In genomic region chr21:21921410-21922232, GRCh38 we compare ENCODE assay signal across 10 cellular contexts.
DNase-seq lines count a peak whose midpoint lies in the region; ATAC-seq and TF ChIP-seq lines count a peak whose summit lies in the region.
"Had no signal": no experiment of that assay in that cellular context is flagged by ENCODE, and none has a peak within 500 bp of the region (broad histone marks: within the 10 kb centered on the region; RNA-seq: fewer than 3 reads in every experiment).

No MANE protein-coding gene starts in this region.

- DNase-seq in activated CD8-positive, alpha-beta T cell treated with anti-CD3 and anti-CD28 coated beads for 36 hours = peak; percentile 1
- DNase-seq in activated CD8-positive, alpha-beta T cell treated with anti-CD3 and anti-CD28 coated beads, Interleukin-2, amount 10 ng/mL, durations not matched to agents 7 days and 5 days = no peak
- DNase-seq in NCI-H748 treated with DMSO at 0.1 percent for 48 hours (lab: John Stamatoyannopoulos, UW) (peak; percentile 24), fibroblast of villous mesenchyme (ENCODE audit: low read depth) (peak; percentile 2), upper lobe of left lung (no peak), suprapubic skin (ENCODE audit: low spot score in 2 of 2) (no peak)
- no peak for DNase-seq in activated effector memory CD4-positive, alpha-beta T cell treated with Interleukin-2 at 50 U/mL for 16 hours
- DNase-seq in activated CD4-positive, CD25-positive, alpha-beta regulatory T cell treated with anti-CD3 and anti-CD28 coated beads, Interleukin-2, amount 50 U/mL, for 72 hours = no peak
- DNase-seq: stimulated activated CD8-positive, alpha-beta memory T cell treated with anti-CD3 and anti-CD28 coated beads, Interleukin-4, amount 100 ng/mL, for 48 hours had no signal

- H3K4me3 ChIP-seq in fibroblast of villous mesenchyme (ENCODE audit: low read depth, low read length) (no peak overlapping the region), upper lobe of left lung (no peak overlapping the region), suprapubic skin (no peak overlapping the region)
- H3K4me3 ChIP-seq: SK-N-MC had no signal

- TF ChIP-seq POLR2A in upper lobe of left lung (IDR thresholded peaks at IDR 0.05) = no peak
- no peak for TF ChIP-seq POLR2A in suprapubic skin (IDR thresholded peaks at IDR 0.05)

- CTCF ChIA-PET in activated CD8-positive, alpha-beta T cell treated with anti-CD3 and anti-CD28 coated beads for 36 hours (lab: Charles Lee) = interaction anchor here (0.9 to 1.7 kb wide), 5 partner anchors 9 to 922 kb away, joined by 3 to 6 read pairs (median 5); no protein-coding TSS in a partner anchor
- CTCF ChIA-PET in activated CD8-positive, alpha-beta T cell treated with anti-CD3 and anti-CD28 coated beads, Interleukin-2, amount 10 ng/mL, durations not matched to agents 7 days and 5 days (lab: Charles Lee) = no interaction called here

- H3K9me3 Mint-ChIP-seq in activated CD8-positive, alpha-beta T cell treated with anti-CD3 and anti-CD28 coated beads for 36 hours = peaks cover 2% of the 10 kb centered on the region
- no peaks in the 10 kb centered on the region for H3K9me3 Mint-ChIP-seq in activated CD8-positive, alpha-beta T cell treated with anti-CD3 and anti-CD28 coated beads, Interleukin-2, amount 10 ng/mL, durations not matched to agents 7 days and 5 days (ENCODE audit: insufficient read depth)

- no peak overlapping the region for H3K27ac Mint-ChIP-seq in activated CD8-positive, alpha-beta T cell treated with anti-CD3 and anti-CD28 coated beads for 36 hours
- no peak overlapping the region for H3K27ac Mint-ChIP-seq in activated CD8-positive, alpha-beta T cell treated with anti-CD3 and anti-CD28 coated beads, Interleukin-2, amount 10 ng/mL, durations not matched to agents 7 days and 5 days

- no peaks in the 10 kb centered on the region for H3K36me3 Mint-ChIP-seq in activated CD8-positive, alpha-beta T cell treated with anti-CD3 and anti-CD28 coated beads for 36 hours (ENCODE audit: low read depth)
- H3K36me3 Mint-ChIP-seq in activated CD8-positive, alpha-beta T cell treated with anti-CD3 and anti-CD28 coated beads, Interleukin-2, amount 10 ng/mL, durations not matched to agents 7 days and 5 days (ENCODE audit: low read depth) = no peaks in the 10 kb centered on the region

- H3K4me1 ChIP-seq in upper lobe of left lung = no peaks in the 10 kb centered on the region
- H3K4me1 ChIP-seq in suprapubic skin = no peaks in the 10 kb centered on the region

- H3K9me3 ChIP-seq in upper lobe of left lung (no peaks in the 10 kb centered on the region), suprapubic skin (no peaks in the 10 kb centered on the region)

- no peaks in the 10 kb centered on the region for H3K36me3 ChIP-seq in upper lobe of left lung
- no peaks in the 10 kb centered on the region for H3K36me3 ChIP-seq in suprapubic skin

- no peak for ATAC-seq in activated CD8-positive, alpha-beta T cell treated with anti-CD3 and anti-CD28 coated beads for 36 hours
- no peak for ATAC-seq in activated CD8-positive, alpha-beta T cell treated with anti-CD3 and anti-CD28 coated beads, Interleukin-2, amount 10 ng/mL, durations not matched to agents 7 days and 5 days
- ATAC-seq in upper lobe of left lung (ENCODE audit: low FRiP score in 2 of 2) = no peak

- H3K27me3 ChIP-seq in upper lobe of left lung (no peaks in the 10 kb centered on the region), suprapubic skin (no peaks in the 10 kb centered on the region)

- 44% methylated on average over 6 of the region's 6 CpGs for WGBS in upper lobe of left lung, 2 donors
- 48% methylated on average over 6 of the region's 6 CpGs for WGBS in suprapubic skin

- no peak for TF ChIP-seq EP300 in upper lobe of left lung (IDR thresholded peaks at IDR 0.05)
- TF ChIP-seq EP300 in suprapubic skin (IDR thresholded peaks at IDR 0.05) = no peak

- H3K27ac ChIP-seq in upper lobe of left lung = no peak overlapping the region
- H3K27ac ChIP-seq in suprapubic skin = no peak overlapping the region
- H3K27ac ChIP-seq: SK-N-MC had no signal

- H3K4me3 Mint-ChIP-seq in activated CD8-positive, alpha-beta T cell treated with anti-CD3 and anti-CD28 coated beads for 36 hours = no peak overlapping the region
- no peak overlapping the region for H3K4me3 Mint-ChIP-seq in activated CD8-positive, alpha-beta T cell treated with anti-CD3 and anti-CD28 coated beads, Interleukin-2, amount 10 ng/mL, durations not matched to agents 7 days and 5 days

- H3K27me3 Mint-ChIP-seq in activated CD8-positive, alpha-beta T cell treated with anti-CD3 and anti-CD28 coated beads for 36 hours = no peaks in the 10 kb centered on the region
- H3K27me3 Mint-ChIP-seq in activated CD8-positive, alpha-beta T cell treated with anti-CD3 and anti-CD28 coated beads, Interleukin-2, amount 10 ng/mL, durations not matched to agents 7 days and 5 days (ENCODE audit: low read depth) = no peaks in the 10 kb centered on the region

- no peaks in the 10 kb centered on the region for H3K4me1 Mint-ChIP-seq in activated CD8-positive, alpha-beta T cell treated with anti-CD3 and anti-CD28 coated beads for 36 hours (ENCODE audit: low read depth)
- no peaks in the 10 kb centered on the region for H3K4me1 Mint-ChIP-seq in activated CD8-positive, alpha-beta T cell treated with anti-CD3 and anti-CD28 coated beads, Interleukin-2, amount 10 ng/mL, durations not matched to agents 7 days and 5 days (ENCODE audit: low read depth)

- intact Hi-C loops in activated CD8-positive, alpha-beta T cell treated with anti-CD3 and anti-CD28 coated beads for 36 hours (cut with micrococcal nuclease) = no loop called here

- TF ChIP-seq CTCF in activated CD8-positive, alpha-beta T cell treated with anti-CD3 and anti-CD28 coated beads for 36 hours (IDR thresholded peaks at IDR 0.05) = peak; percentile 44
- TF ChIP-seq CTCF in fibroblast of villous mesenchyme (IDR thresholded peaks at IDR 0.05; ENCODE audit: insufficient read depth, low read depth, low read length) (peak; percentile 37), upper lobe of left lung (IDR thresholded peaks at IDR 0.05) (peak in 4 of 6 experiments; percentile 7 to 46 (median 27)), suprapubic skin (IDR thresholded peaks at IDR 0.05) (peak in 1 of 2 donors; percentile 11)

- POLR2A ChIA-PET in activated CD8-positive, alpha-beta T cell treated with anti-CD3 and anti-CD28 coated beads for 36 hours (lab: Charles Lee) = no interaction called here
- POLR2A ChIA-PET in activated CD8-positive, alpha-beta T cell treated with anti-CD3 and anti-CD28 coated beads, Interleukin-2, amount 10 ng/mL, durations not matched to agents 7 days and 5 days (lab: Charles Lee) = interaction anchor here (0.7 kb wide), 1 partner anchor 27 kb away, joined by 6 read pairs; no protein-coding TSS in a partner anchor

Comparison
In these comparisons a context has a peak if more than half of its experiments do, and no peak if none do; other contexts are left out.
1. DNase-seq: peak in activated CD8-positive, alpha-beta T cell treated with anti-CD3 and anti-CD28 coated beads for 36 hours (single experiment), NCI-H748 treated with DMSO at 0.1 percent for 48 hours (single experiment) and fibroblast of villous mesenchyme (single experiment); none in activated CD8-positive, alpha-beta T cell treated with anti-CD3 and anti-CD28 coated beads, Interleukin-2, amount 10 ng/mL, durations not matched to agents 7 days and 5 days (single experiment), upper lobe of left lung (0 of 2), suprapubic skin (0 of 2), activated effector memory CD4-positive, alpha-beta T cell treated with Interleukin-2 at 50 U/mL for 16 hours (single experiment) and activated CD4-positive, CD25-positive, alpha-beta regulatory T cell treated with anti-CD3 and anti-CD28 coated beads, Interleukin-2, amount 50 U/mL, for 72 hours (single experiment).